Comparison of ENCODE assay signal across 16 cellular contexts in genomic region chr9:127333326-127334064, GRCh38.
A peak's percentile ranks its signal among the peaks of the same experiment; 100 is the strongest.
DNase-seq lines count a peak whose midpoint lies in the region; ATAC-seq, FAIRE-seq and TF ChIP-seq lines count a peak whose summit lies in the region.
"Had no signal": no experiment of that assay in that cellular context is flagged by ENCODE, and none has a peak within 500 bp of the region (broad histone marks: within the 10 kb centered on the region; RNA-seq: fewer than 3 reads in every experiment).

No MANE protein-coding gene starts in this region.

- no peaks in the 10 kb centered on the region for H3K9me3 Mint-ChIP-seq in effector memory CD8-positive, alpha-beta T cell
- H3K9me3 Mint-ChIP-seq: naive thymus-derived CD8-positive, alpha-beta T cell; T-cell had no signal

- no peaks in the 10 kb centered on the region for H3K36me3 Mint-ChIP-seq in effector memory CD8-positive, alpha-beta T cell (ENCODE audit: insufficient read depth)
- H3K36me3 Mint-ChIP-seq: T-cell had no signal

- H3K36me3 ChIP-seq in left ventricle myocardium inferior (peaks cover 4% of the 10 kb centered on the region), small intestine (ENCODE audit: control insufficient read depth in 2 of 2, insufficient read depth in 2 of 2, low read length in 2 of 2) (no peaks in the 10 kb centered on the region)

- WGBS in small intestine, 3 donors, result 46 to 55% (median 48%) methylated on average over 4 of the region's 4 CpGs

- DNase-seq in DMS53 treated with DMSO at 0.1 percent for 48 hours (lab: John Stamatoyannopoulos, UW; ENCODE audit: unreplicated experiment) (peak; percentile 50), NCI-H82 treated with DMSO at 0.1 percent for 48 hours (lab: John Stamatoyannopoulos, UW; ENCODE audit: unreplicated experiment) (peak; percentile 92), left ventricle myocardium inferior (no peak), small intestine (peak; percentile 62), cerebellar nuclear complex (lab: John Stamatoyannopoulos, UW) (no peak), HTR-8/SVneo (ENCODE audit: insufficient read length, low spot score) (no peak), GM19240 (ENCODE audit: insufficient read length, low spot score) (no peak)
- no peak for DNase-seq in effector memory CD8-positive, alpha-beta T cell
- DNase-seq: AML-193; effector memory CD4-positive, alpha-beta T cell; GOT3; kidney glomerular epithelial cell; naive thymus-derived CD8-positive, alpha-beta T cell; NCI-H2171 treated with DMSO at 0.1 percent for 48 hours; T-cell had no signal

- H3K27me3 Mint-ChIP-seq in effector memory CD8-positive, alpha-beta T cell, result no peaks in the 10 kb centered on the region

- no peak overlapping the region for H3K4me3 ChIP-seq in left ventricle myocardium inferior
- H3K4me3 ChIP-seq in small intestine (ENCODE audit: low read depth in 1 of 2, low read length in 2 of 2), result no peak overlapping the region

- no peak for ATAC-seq in effector memory CD8-positive, alpha-beta T cell (replicated peaks)
- ATAC-seq: naive thymus-derived CD8-positive, alpha-beta T cell; T-cell had no signal

- H3K4me1 Mint-ChIP-seq in effector memory CD8-positive, alpha-beta T cell (ENCODE audit: low read depth in 2 of 2), result no peaks in the 10 kb centered on the region
- H3K4me1 Mint-ChIP-seq: naive thymus-derived CD8-positive, alpha-beta T cell; T-cell had no signal

- H3K4me3 Mint-ChIP-seq in effector memory CD8-positive, alpha-beta T cell, result no peak overlapping the region
- H3K4me3 Mint-ChIP-seq: naive thymus-derived CD8-positive, alpha-beta T cell; T-cell had no signal

- H3K4me1 ChIP-seq in left ventricle myocardium inferior (peaks cover 58% of the 10 kb centered on the region), small intestine (ENCODE audit: control insufficient read depth in 2 of 2, insufficient read depth in 1 of 2, low read depth in 1 of 2, low read length in 1 of 2) (peaks cover 8 to 18% of the 10 kb centered on the region in 2 donors)

- peak overlapping the region; percentile 87 for H3K27ac ChIP-seq in left ventricle myocardium inferior (replicated peaks)
- peak overlapping the region in 1 of 2 donors; percentile 65 for H3K27ac ChIP-seq in small intestine (ENCODE audit: low read depth in 1 of 2, low read length in 1 of 2)

- no peak for TF ChIP-seq CTCF in left ventricle myocardium inferior (IDR thresholded peaks at IDR 0.05; ENCODE audit: borderline replicate concordance)

- FAIRE-seq in small intestine (lab: Jason Lieb, UNC), result no peak
- FAIRE-seq in HTR-8/SVneo (lab: Jason Lieb, UNC), result no peak
- FAIRE-seq: GM19239 had no signal

- H3K27ac Mint-ChIP-seq in effector memory CD8-positive, alpha-beta T cell, result no peak overlapping the region
- H3K27ac Mint-ChIP-seq: naive thymus-derived CD8-positive, alpha-beta T cell; T-cell had no signal

- intact Hi-C loops in left ventricle myocardium inferior (cut with micrococcal nuclease), result no loop called here

- no peaks in the 10 kb centered on the region for H3K9me3 ChIP-seq in left ventricle myocardium inferior (replicated peaks)
- no peaks in the 10 kb centered on the region for H3K9me3 ChIP-seq in small intestine (ENCODE audit: control insufficient read depth, low read depth)

- H3K27me3 ChIP-seq in left ventricle myocardium inferior (ENCODE audit: low read depth) (no peaks in the 10 kb centered on the region), small intestine (ENCODE audit: control insufficient read depth in 2 of 2, insufficient read depth in 2 of 2, low read length in 2 of 2) (no peaks in the 10 kb centered on the region)

Comparison
In these comparisons a context has a peak if more than half of its experiments do, and no peak if none do; other contexts are left out.
1. DNase-seq: peak in DMS53 treated with DMSO at 0.1 percent for 48 hours (single experiment), NCI-H82 treated with DMSO at 0.1 percent for 48 hours (single experiment) and small intestine (single experiment); none in left ventricle myocardium inferior (single experiment), cerebellar nuclear complex (0 of 2), HTR-8/SVneo (single experiment), effector memory CD8-positive, alpha-beta T cell (0 of 3) and GM19240 (single experiment).